Comparison of ENCODE assay signal across 9 cellular contexts in the genomic region with DNA sequence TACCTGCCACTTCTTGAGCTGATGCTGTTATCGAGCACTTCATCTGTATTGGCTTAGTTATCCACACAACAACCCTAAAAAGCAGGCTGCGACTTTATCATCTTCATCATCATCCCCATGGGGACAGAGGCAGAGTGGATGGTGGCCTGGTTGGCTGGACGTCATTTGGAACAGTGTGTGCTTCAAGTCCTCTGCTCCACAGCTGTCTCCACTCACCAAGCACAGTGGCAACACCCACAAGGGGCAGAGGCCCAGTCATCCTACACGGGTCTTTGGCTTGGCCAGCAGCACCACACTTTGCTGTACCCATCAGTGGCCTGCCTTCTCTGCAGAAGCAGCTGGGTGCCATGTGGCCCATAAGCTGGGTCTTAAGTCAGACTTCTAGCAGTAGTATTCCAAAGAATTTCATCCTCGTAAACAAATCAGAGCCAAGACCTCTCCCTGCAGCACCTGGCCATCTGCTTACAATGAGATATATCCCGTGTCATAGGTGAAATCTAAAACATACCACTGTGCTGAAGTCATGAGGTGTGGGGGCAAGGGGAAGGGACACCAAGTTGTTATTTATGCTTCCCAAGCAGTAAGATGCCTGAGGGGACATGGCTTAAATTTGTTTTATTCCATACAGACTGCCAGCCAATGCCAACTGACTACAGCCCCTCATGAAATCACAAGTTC. TPM values are rescaled to one million over a fixed set of nuclear protein-coding genes. Genes with fewer than 3 reads are reported as not detected.
DNase-seq lines count a peak whose midpoint lies in the region; ATAC-seq and TF ChIP-seq lines count a peak whose summit lies in the region.
"Had no signal": no experiment of that assay in that cellular context is flagged by ENCODE, and none has a peak within 500 bp of the region (broad histone marks: within the 10 kb centered on the region; RNA-seq: fewer than 3 reads in every experiment).

No MANE protein-coding gene starts in this region.

- ATAC-seq in upper lobe of left lung (ENCODE audit: low FRiP score in 2 of 2), result peak in 1 of 2 donors; percentile 19
- no peak for ATAC-seq in HG03457 (IDR thresholded peaks at IDR 0.05; ENCODE audit: unreplicated experiment)
- ATAC-seq in GM21723 (IDR thresholded peaks at IDR 0.05; ENCODE audit: unreplicated experiment), result no peak

- DNase-seq in activated T-cell treated with anti-CD3 and anti-CD28 coated beads, Interleukin-2, amount 50 U/mL, for 24 hours, result no peak
- DNase-seq in activated T-cell treated with anti-CD3 and anti-CD28 coated beads, Interleukin-2, amount 50 U/mL, for 48 hours, result no peak
- DNase-seq in myocyte (ENCODE audit: low read depth) (peak; percentile 88), upper lobe of left lung (peak in 1 of 2 donors; percentile 47), HuH-7.5 (ENCODE audit: low spot score) (no peak)
- DNase-seq: activated naive CD4-positive, alpha-beta T cell had no signal

- 53 to 61% methylated on average over 3 to 6 of the region's 6 CpGs for WGBS in upper lobe of left lung, 2 donors

- TF ChIP-seq EP300 in upper lobe of left lung (IDR thresholded peaks at IDR 0.05), result peak in 2 of 4 donors; percentile 61 to 78

- H3K27me3 ChIP-seq in upper lobe of left lung, result no peaks in the 10 kb centered on the region

- H3K4me1 ChIP-seq in upper lobe of left lung, result peaks cover 96 to 99% (median 98%) of the 10 kb centered on the region in 4 donors

- peak overlapping the region; percentile 86 for H3K27ac Mint-ChIP-seq in activated T-cell treated with anti-CD3 and anti-CD28 coated beads, Interleukin-2, amount 50 U/mL, for 24 hours
- peak overlapping the region; percentile 50 for H3K27ac Mint-ChIP-seq in dendritic cell treated with granulocyte-macrophage colony-stimulating factor and Interleukin-4, amounts not matched to agents 40 ng/mL and 50 ng/mL, for 4 days

- no peak for TF ChIP-seq POLR2A in upper lobe of left lung (IDR thresholded peaks at IDR 0.05)

- TF ChIP-seq CTCF in upper lobe of left lung (IDR thresholded peaks at IDR 0.05), result no peak

- intact Hi-C loops in dendritic cell treated with granulocyte-macrophage colony-stimulating factor and Interleukin-4, amounts not matched to agents 40 ng/mL and 50 ng/mL, for 4 days (cut with micrococcal nuclease), result no loop called here

- H3K27ac ChIP-seq in upper lobe of left lung, result peak overlapping the region; percentile 32 to 76 (median 68)

- peaks cover 22% of the 10 kb centered on the region for H3K36me3 Mint-ChIP-seq in activated T-cell treated with anti-CD3 and anti-CD28 coated beads, Interleukin-2, amount 50 U/mL, for 24 hours (ENCODE audit: low read depth)
- H3K36me3 Mint-ChIP-seq in dendritic cell treated with granulocyte-macrophage colony-stimulating factor and Interleukin-4, amounts not matched to agents 40 ng/mL and 50 ng/mL, for 4 days (ENCODE audit: low read depth), result peaks cover 6% of the 10 kb centered on the region

- H3K9me3 ChIP-seq in upper lobe of left lung, result no peaks in the 10 kb centered on the region

- H3K4me1 Mint-ChIP-seq in activated T-cell treated with anti-CD3 and anti-CD28 coated beads, Interleukin-2, amount 50 U/mL, for 24 hours (ENCODE audit: low read depth), result peaks cover 89% of the 10 kb centered on the region
- H3K4me1 Mint-ChIP-seq in dendritic cell treated with granulocyte-macrophage colony-stimulating factor and Interleukin-4, amounts not matched to agents 40 ng/mL and 50 ng/mL, for 4 days (ENCODE audit: low read depth), result peaks cover 89% of the 10 kb centered on the region

- no peak overlapping the region for H3K4me3 ChIP-seq in upper lobe of left lung

- no peak overlapping the region for H3K4me3 Mint-ChIP-seq in activated T-cell treated with anti-CD3 and anti-CD28 coated beads, Interleukin-2, amount 50 U/mL, for 24 hours
- H3K4me3 Mint-ChIP-seq in dendritic cell treated with granulocyte-macrophage colony-stimulating factor and Interleukin-4, amounts not matched to agents 40 ng/mL and 50 ng/mL, for 4 days, result no peak overlapping the region

- H3K27me3 Mint-ChIP-seq in activated T-cell treated with anti-CD3 and anti-CD28 coated beads, Interleukin-2, amount 50 U/mL, for 24 hours, result no peaks in the 10 kb centered on the region
- H3K27me3 Mint-ChIP-seq in dendritic cell treated with granulocyte-macrophage colony-stimulating factor and Interleukin-4, amounts not matched to agents 40 ng/mL and 50 ng/mL, for 4 days, result no peaks in the 10 kb centered on the region

- no peaks in the 10 kb centered on the region for H3K9me3 Mint-ChIP-seq in activated T-cell treated with anti-CD3 and anti-CD28 coated beads, Interleukin-2, amount 50 U/mL, for 24 hours
- no peaks in the 10 kb centered on the region for H3K9me3 Mint-ChIP-seq in dendritic cell treated with granulocyte-macrophage colony-stimulating factor and Interleukin-4, amounts not matched to agents 40 ng/mL and 50 ng/mL, for 4 days

- H3K36me3 ChIP-seq in upper lobe of left lung, result no peaks in the 10 kb centered on the region

RNA-seq across cellular contexts. Expression of a gene that starts 47.9 kb away (rescaled TPM):
- 0.16 TPM in 1 of 2 replicates, not detected in the other for total RNA-seq in myocyte
- 0.14 TPM for polyA plus RNA-seq in myocyte (2012)
- 1 to 10 TPM; 2.0 to 4.8 (median 2.3) TPM for total RNA-seq in upper lobe of left lung

RNA-seq across cellular contexts. Expression of a gene that starts 52.2 kb away (rescaled TPM):
- 18.9 and 20.7 TPM in 2 replicates for total RNA-seq in myocyte
- polyA plus RNA-seq in myocyte (2012), result 49.5 TPM
- 100 to 1,000 TPM in 1 of 6 donors, 10 to 100 TPM in 5; 41.9 to 117 (median 79.3) TPM for total RNA-seq in upper lobe of left lung
